Comparison of ENCODE assay signal across 8 cellular contexts in genomic region chr10:42637142-42637541, GRCh38. TPM values are rescaled to one million over a fixed set of nuclear protein-coding genes. Genes with fewer than 3 reads are reported as not detected.
DNase-seq lines count a peak whose midpoint lies in the region; ATAC-seq and TF ChIP-seq lines count a peak whose summit lies in the region.

No MANE protein-coding gene starts in this region.

- no peaks in the 10 kb centered on the region for H3K9me2 ChIP-seq in MM.1S (replicated peaks; ENCODE audit: insufficient read depth, low read length)

- peak overlapping the region; percentile 80; the same call in 1 of the 2 replicates for H2AFZ ChIP-seq in MM.1S (ENCODE audit: low read length)

- peaks cover 9% of the 10 kb centered on the region for H3K36me3 Mint-ChIP-seq in dendritic cell treated with granulocyte-macrophage colony-stimulating factor and Interleukin-4, amounts not matched to agents 40 ng/mL and 50 ng/mL, for 4 days (ENCODE audit: low read depth)
- peaks cover 35% of the 10 kb centered on the region for H3K36me3 Mint-ChIP-seq in nephron progenitor cell (ENCODE audit: low read depth)

- no peaks in the 10 kb centered on the region for H3K27me3 ChIP-seq in MM.1S (replicated peaks; ENCODE audit: insufficient read depth, low read length)

- no peak overlapping the region for H3K4me3 Mint-ChIP-seq in dendritic cell treated with granulocyte-macrophage colony-stimulating factor and Interleukin-4, amounts not matched to agents 40 ng/mL and 50 ng/mL, for 4 days
- H3K4me3 Mint-ChIP-seq in nephron progenitor cell = peak overlapping the region; percentile 89

- intact Hi-C loops in dendritic cell treated with granulocyte-macrophage colony-stimulating factor and Interleukin-4, amounts not matched to agents 40 ng/mL and 50 ng/mL, for 4 days (cut with micrococcal nuclease) = loop anchor here (10.0 kb wide), 1 partner anchor 148 kb away; the partner anchor contains the start of gene BMS1

- H3K27me3 Mint-ChIP-seq in dendritic cell treated with granulocyte-macrophage colony-stimulating factor and Interleukin-4, amounts not matched to agents 40 ng/mL and 50 ng/mL, for 4 days = no peaks in the 10 kb centered on the region
- H3K27me3 Mint-ChIP-seq in nephron progenitor cell (ENCODE audit: low read depth, poor library complexity) = peaks cover 17% of the 10 kb centered on the region

- no peaks in the 10 kb centered on the region for H3K36me3 ChIP-seq in MM.1S (replicated peaks; ENCODE audit: insufficient read depth, low read length)

- peaks cover 38% of the 10 kb centered on the region for H3K79me2 ChIP-seq in MM.1S (ENCODE audit: low read length)

- H3K4me3 ChIP-seq in MM.1S (ENCODE audit: low read length) = peak overlapping the region; percentile 88

- ATAC-seq in GM21390 (IDR thresholded peaks at IDR 0.05; ENCODE audit: unreplicated experiment) (no peak), GM18867 (IDR thresholded peaks at IDR 0.05; ENCODE audit: unreplicated experiment) (no peak)

- DNase-seq in MM.1S = no peak
- DNase-seq in nephron progenitor cell = no peak
- no peak for DNase-seq in ureter (ENCODE audit: low spot score)
- DNase-seq in OCI-M2 (lab: John Stamatoyannopoulos, UW; ENCODE audit: unreplicated experiment) = no peak

- peaks cover 4% of the 10 kb centered on the region; the same call in 1 of the 2 replicates for H3F3A ChIP-seq in MM.1S (ENCODE audit: insufficient read depth, low read length)

- peak overlapping the region; percentile 95 for H3K27ac Mint-ChIP-seq in dendritic cell treated with granulocyte-macrophage colony-stimulating factor and Interleukin-4, amounts not matched to agents 40 ng/mL and 50 ng/mL, for 4 days
- peak overlapping the region; percentile 42 for H3K27ac Mint-ChIP-seq in nephron progenitor cell

- H3K4me1 ChIP-seq in MM.1S (ENCODE audit: low read length) = peaks cover 12% of the 10 kb centered on the region

- H3K27ac ChIP-seq in C4-2B (peak overlapping the region; percentile 93), MM.1S (ENCODE audit: low read length) (no peak overlapping the region)

- H3K4me2 ChIP-seq in MM.1S (ENCODE audit: low read depth, low read length) = peak overlapping the region; percentile 81

- no peaks in the 10 kb centered on the region for H3K9me3 ChIP-seq in MM.1S (replicated peaks; ENCODE audit: insufficient read depth, low read length)

- no peak overlapping the region for H3K9ac ChIP-seq in MM.1S (ENCODE audit: low read length)

- peaks cover 14% of the 10 kb centered on the region for H3K4me1 Mint-ChIP-seq in dendritic cell treated with granulocyte-macrophage colony-stimulating factor and Interleukin-4, amounts not matched to agents 40 ng/mL and 50 ng/mL, for 4 days (ENCODE audit: low read depth)
- H3K4me1 Mint-ChIP-seq in nephron progenitor cell = peaks cover 34% of the 10 kb centered on the region

- H4K20me1 ChIP-seq in MM.1S (ENCODE audit: insufficient read depth, low read length) = no peaks in the 10 kb centered on the region

- TF ChIP-seq CTCF in C4-2B (conservative IDR thresholded peaks at IDR 0.05) (no peak), MM.1S (IDR thresholded peaks at IDR 0.05; ENCODE audit: low read length) (no peak), nephron progenitor cell (IDR thresholded peaks at IDR 0.05) (no peak)

- no peaks in the 10 kb centered on the region for H3K9me3 Mint-ChIP-seq in dendritic cell treated with granulocyte-macrophage colony-stimulating factor and Interleukin-4, amounts not matched to agents 40 ng/mL and 50 ng/mL, for 4 days
- H3K9me3 Mint-ChIP-seq in nephron progenitor cell = no peaks in the 10 kb centered on the region

RNA-seq across cellular contexts. Expression of gene ZNF33B, which starts 1.2 kb away (rescaled TPM):
- 53.1 TPM for total RNA-seq in ureter
